Comparison of ENCODE assay signal across 1 cellular context in the genomic region with DNA sequence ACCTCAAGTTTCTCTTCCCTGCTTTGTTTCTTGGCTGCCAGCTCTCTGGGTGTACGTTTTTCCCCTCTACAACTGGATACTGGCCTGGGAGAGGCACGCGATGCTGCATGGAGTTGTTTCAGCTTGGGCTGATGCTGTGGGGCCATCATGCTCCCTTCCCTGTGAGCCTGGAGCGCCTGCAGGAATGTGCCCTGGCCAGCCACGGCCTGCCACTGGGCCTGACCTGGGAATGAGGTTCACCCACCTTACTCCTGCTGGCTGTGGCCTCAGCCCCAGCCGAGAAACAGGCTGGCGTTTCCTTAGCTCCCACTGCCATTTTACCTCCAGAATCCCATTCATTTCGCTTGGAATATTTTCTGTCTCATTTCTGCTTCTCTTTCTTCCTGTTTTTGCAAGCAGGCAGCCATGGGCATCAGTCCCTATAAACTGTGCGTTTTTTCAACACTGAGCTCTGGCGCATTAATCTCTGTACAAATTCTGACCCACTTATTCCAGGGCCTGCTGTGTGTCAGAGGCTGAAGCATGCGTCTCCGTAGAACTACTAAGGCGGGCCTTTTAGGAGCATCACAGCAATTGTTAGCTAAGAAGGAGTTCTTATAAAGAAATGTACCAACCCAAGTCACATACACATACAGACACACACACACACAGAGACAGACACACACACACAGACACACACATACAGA.
TF ChIP-seq lines count a peak whose summit lies in the region.

No MANE protein-coding gene starts in this region.

TF ChIP-seq in GM23338, 12 proteins besides CTCF, POLR2A, EP300 and RAD21 (continued from another document):
- TF ChIP-seq EZH2 (IDR thresholded peaks at IDR 0.05; ENCODE audit: low read depth, unreplicated experiment) (no peak), EZH2phosphoT487 (IDR thresholded peaks at IDR 0.05; ENCODE audit: unreplicated experiment) (no peak), ZNF331 (CRISPR knock-in tag; IDR thresholded peaks at IDR 0.05; ENCODE audit: low read depth) (no peak), CREB1 (CRISPR knock-in tag; IDR thresholded peaks at IDR 0.05; ENCODE audit: low read depth) (no peak)
- TF ChIP-seq, protein P1, sequence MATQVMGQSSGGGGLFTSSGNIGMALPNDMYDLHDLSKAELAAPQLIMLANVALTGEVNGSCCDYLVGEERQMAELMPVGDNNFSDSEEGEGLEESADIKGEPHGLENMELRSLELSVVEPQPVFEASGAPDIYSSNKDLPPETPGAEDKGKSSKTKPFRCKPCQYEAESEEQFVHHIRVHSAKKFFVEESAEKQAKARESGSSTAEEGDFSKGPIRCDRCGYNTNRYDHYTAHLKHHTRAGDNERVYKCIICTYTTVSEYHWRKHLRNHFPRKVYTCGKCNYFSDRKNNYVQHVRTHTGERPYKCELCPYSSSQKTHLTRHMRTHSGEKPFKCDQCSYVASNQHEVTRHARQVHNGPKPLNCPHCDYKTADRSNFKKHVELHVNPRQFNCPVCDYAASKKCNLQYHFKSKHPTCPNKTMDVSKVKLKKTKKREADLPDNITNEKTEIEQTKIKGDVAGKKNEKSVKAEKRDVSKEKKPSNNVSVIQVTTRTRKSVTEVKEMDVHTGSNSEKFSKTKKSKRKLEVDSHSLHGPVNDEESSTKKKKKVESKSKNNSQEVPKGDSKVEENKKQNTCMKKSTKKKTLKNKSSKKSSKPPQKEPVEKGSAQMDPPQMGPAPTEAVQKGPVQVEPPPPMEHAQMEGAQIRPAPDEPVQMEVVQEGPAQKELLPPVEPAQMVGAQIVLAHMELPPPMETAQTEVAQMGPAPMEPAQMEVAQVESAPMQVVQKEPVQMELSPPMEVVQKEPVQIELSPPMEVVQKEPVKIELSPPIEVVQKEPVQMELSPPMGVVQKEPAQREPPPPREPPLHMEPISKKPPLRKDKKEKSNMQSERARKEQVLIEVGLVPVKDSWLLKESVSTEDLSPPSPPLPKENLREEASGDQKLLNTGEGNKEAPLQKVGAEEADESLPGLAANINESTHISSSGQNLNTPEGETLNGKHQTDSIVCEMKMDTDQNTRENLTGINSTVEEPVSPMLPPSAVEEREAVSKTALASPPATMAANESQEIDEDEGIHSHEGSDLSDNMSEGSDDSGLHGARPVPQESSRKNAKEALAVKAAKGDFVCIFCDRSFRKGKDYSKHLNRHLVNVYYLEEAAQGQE (IDR thresholded peaks at IDR 0.05; ENCODE audit: unreplicated experiment): no peak
- TF ChIP-seq, protein P2, sequence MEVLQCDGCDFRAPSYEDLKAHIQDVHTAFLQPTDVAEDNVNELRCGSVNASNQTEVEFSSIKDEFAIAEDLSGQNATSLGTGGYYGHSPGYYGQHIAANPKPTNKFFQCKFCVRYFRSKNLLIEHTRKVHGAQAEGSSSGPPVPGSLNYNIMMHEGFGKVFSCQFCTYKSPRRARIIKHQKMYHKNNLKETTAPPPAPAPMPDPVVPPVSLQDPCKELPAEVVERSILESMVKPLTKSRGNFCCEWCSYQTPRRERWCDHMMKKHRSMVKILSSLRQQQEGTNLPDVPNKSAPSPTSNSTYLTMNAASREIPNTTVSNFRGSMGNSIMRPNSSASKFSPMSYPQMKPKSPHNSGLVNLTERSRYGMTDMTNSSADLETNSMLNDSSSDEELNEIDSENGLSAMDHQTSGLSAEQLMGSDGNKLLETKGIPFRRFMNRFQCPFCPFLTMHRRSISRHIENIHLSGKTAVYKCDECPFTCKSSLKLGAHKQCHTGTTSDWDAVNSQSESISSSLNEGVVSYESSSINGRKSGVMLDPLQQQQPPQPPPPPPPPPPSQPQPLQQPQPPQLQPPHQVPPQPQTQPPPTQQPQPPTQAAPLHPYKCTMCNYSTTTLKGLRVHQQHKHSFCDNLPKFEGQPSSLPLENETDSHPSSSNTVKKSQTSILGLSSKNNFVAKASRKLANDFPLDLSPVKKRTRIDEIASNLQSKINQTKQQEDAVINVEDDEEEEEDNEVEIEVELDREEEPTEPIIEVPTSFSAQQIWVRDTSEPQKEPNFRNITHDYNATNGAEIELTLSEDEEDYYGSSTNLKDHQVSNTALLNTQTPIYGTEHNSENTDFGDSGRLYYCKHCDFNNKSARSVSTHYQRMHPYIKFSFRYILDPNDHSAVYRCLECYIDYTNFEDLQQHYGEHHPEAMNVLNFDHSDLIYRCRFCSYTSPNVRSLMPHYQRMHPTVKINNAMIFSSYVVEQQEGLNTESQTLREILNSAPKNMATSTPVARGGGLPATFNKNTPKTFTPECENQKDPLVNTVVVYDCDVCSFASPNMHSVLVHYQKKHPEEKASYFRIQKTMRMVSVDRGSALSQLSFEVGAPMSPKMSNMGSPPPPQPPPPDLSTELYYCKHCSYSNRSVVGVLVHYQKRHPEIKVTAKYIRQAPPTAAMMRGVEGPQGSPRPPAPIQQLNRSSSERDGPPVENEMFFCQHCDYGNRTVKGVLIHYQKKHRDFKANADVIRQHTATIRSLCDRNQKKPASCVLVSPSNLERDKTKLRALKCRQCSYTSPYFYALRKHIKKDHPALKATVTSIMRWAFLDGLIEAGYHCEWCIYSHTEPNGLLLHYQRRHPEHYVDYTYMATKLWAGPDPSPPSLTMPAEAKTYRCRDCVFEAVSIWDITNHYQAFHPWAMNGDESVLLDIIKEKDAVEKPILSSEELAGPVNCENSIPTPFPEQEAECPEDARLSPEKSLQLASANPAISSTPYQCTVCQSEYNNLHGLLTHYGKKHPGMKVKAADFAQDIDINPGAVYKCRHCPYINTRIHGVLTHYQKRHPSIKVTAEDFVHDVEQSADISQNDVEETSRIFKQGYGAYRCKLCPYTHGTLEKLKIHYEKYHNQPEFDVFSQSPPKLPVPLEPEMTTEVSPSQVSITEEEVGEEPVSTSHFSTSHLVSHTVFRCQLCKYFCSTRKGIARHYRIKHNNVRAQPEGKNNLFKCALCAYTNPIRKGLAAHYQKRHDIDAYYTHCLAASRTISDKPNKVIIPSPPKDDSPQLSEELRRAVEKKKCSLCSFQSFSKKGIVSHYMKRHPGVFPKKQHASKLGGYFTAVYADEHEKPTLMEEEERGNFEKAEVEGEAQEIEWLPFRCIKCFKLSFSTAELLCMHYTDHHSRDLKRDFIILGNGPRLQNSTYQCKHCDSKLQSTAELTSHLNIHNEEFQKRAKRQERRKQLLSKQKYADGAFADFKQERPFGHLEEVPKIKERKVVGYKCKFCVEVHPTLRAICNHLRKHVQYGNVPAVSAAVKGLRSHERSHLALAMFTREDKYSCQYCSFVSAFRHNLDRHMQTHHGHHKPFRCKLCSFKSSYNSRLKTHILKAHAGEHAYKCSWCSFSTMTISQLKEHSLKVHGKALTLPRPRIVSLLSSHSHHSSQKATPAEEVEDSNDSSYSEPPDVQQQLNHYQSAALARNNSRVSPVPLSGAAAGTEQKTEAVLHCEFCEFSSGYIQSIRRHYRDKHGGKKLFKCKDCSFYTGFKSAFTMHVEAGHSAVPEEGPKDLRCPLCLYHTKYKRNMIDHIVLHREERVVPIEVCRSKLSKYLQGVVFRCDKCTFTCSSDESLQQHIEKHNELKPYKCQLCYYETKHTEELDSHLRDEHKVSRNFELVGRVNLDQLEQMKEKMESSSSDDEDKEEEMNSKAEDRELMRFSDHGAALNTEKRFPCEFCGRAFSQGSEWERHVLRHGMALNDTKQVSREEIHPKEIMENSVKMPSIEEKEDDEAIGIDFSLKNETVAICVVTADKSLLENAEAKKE (CRISPR knock-in tag; IDR thresholded peaks at IDR 0.05): no peak
